ENCODE assay signal across 1 cellular context in the genomic region with DNA sequence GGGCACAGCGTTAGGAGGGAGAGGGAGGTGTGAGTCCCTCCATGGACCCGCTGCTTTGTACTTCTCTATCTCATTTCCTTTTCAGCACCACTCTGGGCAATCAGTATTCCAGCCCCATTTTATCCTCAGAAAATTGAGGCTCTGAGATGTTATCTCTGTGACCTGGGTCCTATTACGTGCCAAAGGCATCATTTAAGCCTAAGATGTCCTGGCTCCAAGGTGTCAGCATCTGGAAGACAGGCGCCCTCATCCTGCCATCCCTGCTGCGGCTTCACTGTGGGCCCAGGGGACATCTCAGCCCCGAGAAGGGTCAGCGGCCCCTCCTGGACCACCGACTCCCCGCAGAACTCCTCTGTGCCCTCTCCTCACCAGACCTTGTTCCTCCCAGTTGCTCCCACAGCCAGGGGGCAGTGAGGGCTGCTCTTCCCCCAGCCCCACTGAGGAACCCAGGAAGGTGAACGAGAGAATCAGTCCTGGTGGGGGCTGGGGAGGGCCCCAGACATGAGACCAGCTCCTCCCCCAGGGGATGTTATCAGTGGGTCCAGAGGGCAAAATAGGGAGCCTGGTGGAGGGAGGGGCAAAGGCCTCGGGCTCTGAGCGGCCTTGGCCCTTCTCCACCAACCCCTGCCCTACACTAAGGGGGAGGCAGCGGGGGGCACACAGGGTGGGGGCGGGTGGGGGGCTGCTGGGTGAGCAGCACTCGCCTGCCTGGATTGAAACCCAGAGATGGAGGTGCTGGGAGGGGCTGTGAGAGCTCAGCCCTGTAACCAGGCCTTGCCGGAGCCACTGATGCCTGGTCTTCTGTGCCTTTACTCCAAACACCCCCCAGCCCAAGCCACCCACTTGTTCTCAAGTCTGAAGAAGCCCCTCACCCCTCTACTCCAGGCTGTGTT.
A peak's percentile ranks its signal among the peaks of the same experiment; 100 is the strongest.
TF ChIP-seq lines count a peak whose summit lies in the region.

No MANE protein-coding gene starts in this region.

TF ChIP-seq in HepG2, 621 proteins besides CTCF, POLR2A, EP300 and RAD21 (continued from another document):
- TF ChIP-seq, protein P1, sequence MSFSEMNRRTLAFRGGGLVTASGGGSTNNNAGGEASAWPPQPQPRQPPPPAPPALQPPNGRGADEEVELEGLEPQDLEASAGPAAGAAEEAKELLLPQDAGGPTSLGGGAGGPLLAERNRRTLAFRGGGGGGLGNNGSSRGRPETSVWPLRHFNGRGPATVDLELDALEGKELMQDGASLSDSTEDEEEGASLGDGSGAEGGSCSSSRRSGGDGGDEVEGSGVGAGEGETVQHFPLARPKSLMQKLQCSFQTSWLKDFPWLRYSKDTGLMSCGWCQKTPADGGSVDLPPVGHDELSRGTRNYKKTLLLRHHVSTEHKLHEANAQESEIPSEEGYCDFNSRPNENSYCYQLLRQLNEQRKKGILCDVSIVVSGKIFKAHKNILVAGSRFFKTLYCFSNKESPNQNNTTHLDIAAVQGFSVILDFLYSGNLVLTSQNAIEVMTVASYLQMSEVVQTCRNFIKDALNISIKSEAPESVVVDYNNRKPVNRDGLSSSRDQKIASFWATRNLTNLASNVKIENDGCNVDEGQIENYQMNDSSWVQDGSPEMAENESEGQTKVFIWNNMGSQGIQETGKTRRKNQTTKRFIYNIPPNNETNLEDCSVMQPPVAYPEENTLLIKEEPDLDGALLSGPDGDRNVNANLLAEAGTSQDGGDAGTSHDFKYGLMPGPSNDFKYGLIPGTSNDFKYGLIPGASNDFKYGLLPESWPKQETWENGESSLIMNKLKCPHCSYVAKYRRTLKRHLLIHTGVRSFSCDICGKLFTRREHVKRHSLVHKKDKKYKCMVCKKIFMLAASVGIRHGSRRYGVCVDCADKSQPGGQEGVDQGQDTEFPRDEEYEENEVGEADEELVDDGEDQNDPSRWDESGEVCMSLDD (CRISPR knock-in tag; IDR thresholded peaks at IDR 0.05; ENCODE audit: borderline replicate concordance), result no peak; the same call in 1 of the 2 replicates
- TF ChIP-seq TARDBP (CRISPR knock-in tag; IDR thresholded peaks at IDR 0.05) (peak; percentile 80), ZBTB1 (CRISPR knock-in tag; IDR thresholded peaks at IDR 0.05; ENCODE audit: borderline replicate concordance) (no peak), ZNF143 (CRISPR knock-in tag; IDR thresholded peaks at IDR 0.05) (no peak)
- TF ChIP-seq, protein P2, sequence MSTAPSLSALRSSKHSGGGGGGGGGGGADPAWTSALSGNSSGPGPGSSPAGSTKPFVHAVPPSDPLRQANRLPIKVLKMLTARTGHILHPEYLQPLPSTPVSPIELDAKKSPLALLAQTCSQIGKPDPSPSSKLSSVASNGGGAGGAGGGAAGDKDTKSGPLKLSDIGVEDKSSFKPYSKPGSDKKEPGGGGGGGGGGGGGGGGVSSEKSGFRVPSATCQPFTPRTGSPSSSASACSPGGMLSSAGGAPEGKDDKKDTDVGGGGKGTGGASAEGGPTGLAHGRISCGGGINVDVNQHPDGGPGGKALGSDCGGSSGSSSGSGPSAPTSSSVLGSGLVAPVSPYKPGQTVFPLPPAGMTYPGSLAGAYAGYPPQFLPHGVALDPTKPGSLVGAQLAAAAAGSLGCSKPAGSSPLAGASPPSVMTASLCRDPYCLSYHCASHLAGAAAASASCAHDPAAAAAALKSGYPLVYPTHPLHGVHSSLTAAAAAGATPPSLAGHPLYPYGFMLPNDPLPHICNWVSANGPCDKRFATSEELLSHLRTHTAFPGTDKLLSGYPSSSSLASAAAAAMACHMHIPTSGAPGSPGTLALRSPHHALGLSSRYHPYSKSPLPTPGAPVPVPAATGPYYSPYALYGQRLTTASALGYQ (CRISPR knock-in tag; IDR thresholded peaks at IDR 0.05), result peak; percentile 86; the same call in 1 of the 2 replicates
- TF ChIP-seq, protein P3, sequence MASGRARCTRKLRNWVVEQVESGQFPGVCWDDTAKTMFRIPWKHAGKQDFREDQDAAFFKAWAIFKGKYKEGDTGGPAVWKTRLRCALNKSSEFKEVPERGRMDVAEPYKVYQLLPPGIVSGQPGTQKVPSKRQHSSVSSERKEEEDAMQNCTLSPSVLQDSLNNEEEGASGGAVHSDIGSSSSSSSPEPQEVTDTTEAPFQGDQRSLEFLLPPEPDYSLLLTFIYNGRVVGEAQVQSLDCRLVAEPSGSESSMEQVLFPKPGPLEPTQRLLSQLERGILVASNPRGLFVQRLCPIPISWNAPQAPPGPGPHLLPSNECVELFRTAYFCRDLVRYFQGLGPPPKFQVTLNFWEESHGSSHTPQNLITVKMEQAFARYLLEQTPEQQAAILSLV (CRISPR knock-in tag; IDR thresholded peaks at IDR 0.05; ENCODE audit: borderline replicate concordance), result peak; percentile 14
- TF ChIP-seq, protein P4, sequence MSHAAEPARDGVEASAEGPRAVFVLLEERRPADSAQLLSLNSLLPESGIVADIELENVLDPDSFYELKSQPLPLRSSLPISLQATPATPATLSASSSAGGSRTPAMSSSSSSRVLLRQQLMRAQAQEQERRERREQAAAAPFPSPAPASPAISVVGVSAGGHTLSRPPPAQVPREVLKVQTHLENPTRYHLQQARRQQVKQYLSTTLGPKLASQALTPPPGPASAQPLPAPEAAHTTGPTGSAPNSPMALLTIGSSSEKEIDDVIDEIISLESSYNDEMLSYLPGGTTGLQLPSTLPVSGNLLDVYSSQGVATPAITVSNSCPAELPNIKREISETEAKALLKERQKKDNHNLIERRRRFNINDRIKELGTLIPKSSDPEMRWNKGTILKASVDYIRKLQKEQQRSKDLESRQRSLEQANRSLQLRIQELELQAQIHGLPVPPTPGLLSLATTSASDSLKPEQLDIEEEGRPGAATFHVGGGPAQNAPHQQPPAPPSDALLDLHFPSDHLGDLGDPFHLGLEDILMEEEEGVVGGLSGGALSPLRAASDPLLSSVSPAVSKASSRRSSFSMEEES (CRISPR knock-in tag; IDR thresholded peaks at IDR 0.05), result peak; percentile 95
